ENCODE assay signal across 21 cellular contexts in genomic region chr1:87730274-87731222, GRCh38.
DNase-seq lines count a peak whose midpoint lies in the region; ATAC-seq and TF ChIP-seq lines count a peak whose summit lies in the region.
"Had no signal": no experiment of that assay in that cellular context is flagged by ENCODE, and none has a peak within 500 bp of the region (broad histone marks: within the 10 kb centered on the region; RNA-seq: fewer than 3 reads in every experiment).

No MANE protein-coding gene starts in this region.

- H3K9me3 ChIP-seq in SK-N-SH: no peaks in the 10 kb centered on the region
- H3K9me3 ChIP-seq in trophoblast cell (ENCODE audit: insufficient read depth, low read depth, low read length): no peaks in the 10 kb centered on the region
- H3K9me3 ChIP-seq in left lung: no peaks in the 10 kb centered on the region

- no peaks in the 10 kb centered on the region for H3K79me2 ChIP-seq in SK-N-SH (ENCODE audit: insufficient read depth)
- no peaks in the 10 kb centered on the region for H3K79me2 ChIP-seq in trophoblast cell (ENCODE audit: control insufficient read depth, insufficient read depth, low read length, poor library complexity)

- H3K4me3 Mint-ChIP-seq in osteocyte (ENCODE audit: unreplicated experiment): no peak overlapping the region
- H3K4me3 Mint-ChIP-seq: B cell, CD14-positive monocyte had no signal

- H3K27ac ChIP-seq in SK-N-SH (ENCODE audit: low read depth in 2 of 2, low read length in 1 of 2) (peak overlapping the region in 1 of 2 experiments; percentile 12; a peak in 1 of 4 replicates), trophoblast cell (ENCODE audit: low read depth, low read length) (peak overlapping the region; percentile 16), left lung (no peak overlapping the region)
- H3K27ac ChIP-seq: KMS-11 had no signal

- H4K8ac ChIP-seq in trophoblast cell (ENCODE audit: low read depth, low read length): no peak overlapping the region

- H2BK5ac ChIP-seq in trophoblast cell (ENCODE audit: low read depth, low read length, poor library complexity): no peak overlapping the region

- H3K9me2 ChIP-seq in SK-N-SH: no peaks in the 10 kb centered on the region

- H3K79me1 ChIP-seq in trophoblast cell (ENCODE audit: low read length): peaks cover 5% of the 10 kb centered on the region

- H3K27me3 ChIP-seq in SK-N-SH (ENCODE audit: insufficient read depth) (no peaks in the 10 kb centered on the region), trophoblast cell (ENCODE audit: insufficient read depth, low read length) (no peaks in the 10 kb centered on the region), left lung (no peaks in the 10 kb centered on the region)

- peak; percentile 22 for DNase-seq in GM03348 (ENCODE audit: low spot score)
- no peak for DNase-seq in SK-N-SH
- peak; percentile 1 for DNase-seq in fibroblast of gingiva (ENCODE audit: low read depth)
- peak in 1 of 2 donors; percentile 6 for DNase-seq in trophoblast cell
- no peak for DNase-seq in left lung
- DNase-seq in osteocyte (ENCODE audit: extremely low spot score, unreplicated experiment): no peak
- DNase-seq in NCI-H524 (lab: John Stamatoyannopoulos, UW): no peak
- DNase-seq: DMS53; GDM1; HCEC 1CT; NCI-H1092 treated with DMSO at 0.1 percent for 48 hours; NCI-H1436 treated with DMSO at 0.1 percent for 48 hours; NCI-H2029; NCI-H2227 treated with DMSO at 0.1 percent for 48 hours; NCI-H510A treated with DMSO at 0.1 percent for 48 hours; NCI-H774; NK-92 treated with Interleukin-12 subunit alpha and Interleukin-12 subunit beta, amount 100 ng/mL, for 24 hours had no signal

- no peak overlapping the region for H2AK5ac ChIP-seq in trophoblast cell (ENCODE audit: low read length)

- intact Hi-C loops in left lung (cut with DNase I): no loop called here

- H3K18ac ChIP-seq in trophoblast cell (ENCODE audit: low read length): no peak overlapping the region

- no peaks in the 10 kb centered on the region for H4K20me1 ChIP-seq in SK-N-SH (ENCODE audit: insufficient read depth)

- no peaks in the 10 kb centered on the region for H3F3A ChIP-seq in SK-N-SH (replicated peaks; ENCODE audit: insufficient read depth)

- no peak overlapping the region for H3K9ac ChIP-seq in SK-N-SH
- H3K9ac ChIP-seq in trophoblast cell (ENCODE audit: low read length): no peak overlapping the region
- H3K9ac ChIP-seq: KMS-11 had no signal

- 30% methylated on average over 9 of the region's 9 CpGs for WGBS in SK-N-SH (ENCODE audit: low lambda C conversion rate)
- no CpG with 5 or more reads among the region's 9 CpGs for WGBS in trophoblast cell (ENCODE audit: extremely low coverage, insufficient coverage, insufficient read length)

- H2AFZ ChIP-seq in SK-N-SH (ENCODE audit: low read depth) (peak overlapping the region; percentile 74), trophoblast cell (ENCODE audit: insufficient read depth, low read length, poor library complexity) (no peak overlapping the region)

- no peak for TF ChIP-seq EP300 in SK-N-SH (IDR thresholded peaks at IDR 0.05; ENCODE audit: borderline replicate concordance in 1 of 2, low read depth in 1 of 2, low read length in 1 of 2)

- no peaks in the 10 kb centered on the region for H3K4me1 Mint-ChIP-seq in osteocyte (ENCODE audit: unreplicated experiment)
- H3K4me1 Mint-ChIP-seq: B cell, CD14-positive monocyte had no signal

- H3K36me3 Mint-ChIP-seq in osteocyte (ENCODE audit: unreplicated experiment): no peaks in the 10 kb centered on the region
- H3K36me3 Mint-ChIP-seq: CD14-positive monocyte had no signal

- H3K4me3 ChIP-seq in SK-N-SH (ENCODE audit: low read depth in 2 of 2, low read length in 1 of 2): no peak overlapping the region
- no peak overlapping the region for H3K4me3 ChIP-seq in trophoblast cell (ENCODE audit: low read depth, low read length)
- H3K4me3 ChIP-seq in left lung: no peak overlapping the region

- H3K23ac ChIP-seq in trophoblast cell (ENCODE audit: low read length): no peak overlapping the region

- TF ChIP-seq RAD21 in SK-N-SH (IDR thresholded peaks at IDR 0.05; ENCODE audit: low read length): no peak

- ATAC-seq in GM21381 (IDR thresholded peaks at IDR 0.05; ENCODE audit: unreplicated experiment) (no peak), left lung (no peak)

- H3K14ac ChIP-seq in trophoblast cell (ENCODE audit: low read length): peak overlapping the region; percentile 79

- no peak overlapping the region for H3K27ac Mint-ChIP-seq in osteocyte (ENCODE audit: unreplicated experiment)
- H3K27ac Mint-ChIP-seq: CD14-positive monocyte had no signal

- H3K4me1 ChIP-seq in SK-N-SH (ENCODE audit: control insufficient read depth in 1 of 2, insufficient read depth in 2 of 2, low read depth in 1 of 2, low read length in 1 of 2) (0 out of 4 replicates have a peak, but pooled peaks cover 0 to 5% of the 10 kb centered on the region in 2 experiments), trophoblast cell (ENCODE audit: control insufficient read depth in 1 of 2, insufficient read depth in 2 of 2, low read length in 2 of 2) (peaks cover 9 to 10% of the 10 kb centered on the region in 2 experiments), left lung (no peaks in the 10 kb centered on the region)

- peaks cover 2% of the 10 kb centered on the region for H3K27me3 Mint-ChIP-seq in osteocyte (ENCODE audit: unreplicated experiment)
- H3K27me3 Mint-ChIP-seq: B cell had no signal

- H2BK120ac ChIP-seq in trophoblast cell (ENCODE audit: insufficient read depth, low read length, poor library complexity): peak overlapping the region; percentile 26

- peak overlapping the region; percentile 37 for H2BK12ac ChIP-seq in trophoblast cell (ENCODE audit: low read length)

- TF ChIP-seq CTCF in SK-N-SH (IDR thresholded peaks at IDR 0.05): no peak
- no peak for TF ChIP-seq CTCF in left lung (IDR thresholded peaks at IDR 0.05)
- no peak for TF ChIP-seq CTCF in osteocyte (IDR thresholded peaks at IDR 0.05)

- CTCF ChIA-PET in SK-N-SH (lab: Yijun Ruan, JAX): no interaction called here

- peaks cover under 1% of the 10 kb centered on the region for H3K9me3 Mint-ChIP-seq in osteocyte (ENCODE audit: unreplicated experiment)

- H4K91ac ChIP-seq in trophoblast cell (ENCODE audit: low read depth, low read length): peak overlapping the region; percentile 73

- POLR2A ChIA-PET in SK-N-SH (lab: Yijun Ruan, JAX): no interaction called here

- H3K4me2 ChIP-seq in SK-N-SH (peak overlapping the region; percentile 11; the same call in 1 of the 2 replicates), trophoblast cell (ENCODE audit: low read length) (no peak overlapping the region)
- H3K4me2 ChIP-seq: KMS-11 had no signal

- H4K12ac ChIP-seq in trophoblast cell (ENCODE audit: low read depth, low read length): no peak overlapping the region

- no peak overlapping the region for H3K4ac ChIP-seq in trophoblast cell (ENCODE audit: low read depth, low read length)

- no peaks in the 10 kb centered on the region for H3K36me3 ChIP-seq in SK-N-SH (replicated peaks in 1 of 2; ENCODE audit: control insufficient read depth in 1 of 2, insufficient read depth in 2 of 2, low read length in 1 of 2)
- H3K36me3 ChIP-seq in trophoblast cell (ENCODE audit: control insufficient read depth in 1 of 2, insufficient read depth in 2 of 2, low read length in 2 of 2): no peaks in the 10 kb centered on the region
- no peaks in the 10 kb centered on the region for H3K36me3 ChIP-seq in left lung

TF ChIP-seq in SK-N-SH, 30 proteins besides CTCF, POLR2A, EP300 and RAD21:
- TF ChIP-seq MAX (IDR thresholded peaks at IDR 0.05; ENCODE audit: low read depth) (no peak), FOSL2 (IDR thresholded peaks at IDR 0.05; ENCODE audit: borderline replicate concordance, low read depth) (peak; percentile 30; the same call in 1 of the 2 replicates)

Comparison
In these comparisons a context has a peak if more than half of its experiments do, and no peak if none do; other contexts are left out.
1. DNase-seq: peak in GM03348 (single experiment) and fibroblast of gingiva (single experiment); none in SK-N-SH (single experiment), left lung (0 of 2), osteocyte (single experiment) and NCI-H524 (0 of 2).